In genomic region chr21:43835061-43835460, GRCh38 we compare ENCODE assay signal across 13 cellular contexts.
"Had no signal": no experiment of that assay in that cellular context is flagged by ENCODE, and none has a peak within 500 bp of the region (broad histone marks: within the 10 kb centered on the region; RNA-seq: fewer than 3 reads in every experiment).

No MANE protein-coding gene starts in this region.

- H3K4me1 ChIP-seq: gastroesophageal sphincter had no signal

- DNase-seq: activated CD4-positive, alpha-beta T cell treated with anti-CD3 and anti-CD28 coated beads, Interleukin-2, amount 50 U/mL, for 4 hours; activated CD4-positive, CD25-positive, alpha-beta regulatory T cell; activated gamma-delta T cell; activated T-cell treated with anti-CD3 and anti-CD28 coated beads, Interleukin-2, amount 50 U/mL, for 48 hours; anterior cingulate cortex; left ventricle myocardium inferior; mesendoderm; nephron progenitor cell; stimulated activated CD4-positive, alpha-beta T cell treated with anti-CD3 and anti-CD28 coated beads, Interleukin-12 subunit alpha, Interleukin-12 subunit beta, amount 100 ng/mL, for 4 hours; stimulated activated naive CD4-positive, alpha-beta T cell treated with Interleukin-2 at 50 U/mL for 16 hours; T-helper 1 cell; trophoblast cell had no signal

- H3K27ac ChIP-seq: gastroesophageal sphincter, left ventricle myocardium inferior had no signal

- ATAC-seq: gastroesophageal sphincter had no signal

- H3K36me3 ChIP-seq: gastroesophageal sphincter, left ventricle myocardium inferior had no signal

- H3K4me3 ChIP-seq: gastroesophageal sphincter, left ventricle myocardium inferior had no signal
